Comparison of ENCODE assay signal across 29 cellular contexts in the genomic region with DNA sequence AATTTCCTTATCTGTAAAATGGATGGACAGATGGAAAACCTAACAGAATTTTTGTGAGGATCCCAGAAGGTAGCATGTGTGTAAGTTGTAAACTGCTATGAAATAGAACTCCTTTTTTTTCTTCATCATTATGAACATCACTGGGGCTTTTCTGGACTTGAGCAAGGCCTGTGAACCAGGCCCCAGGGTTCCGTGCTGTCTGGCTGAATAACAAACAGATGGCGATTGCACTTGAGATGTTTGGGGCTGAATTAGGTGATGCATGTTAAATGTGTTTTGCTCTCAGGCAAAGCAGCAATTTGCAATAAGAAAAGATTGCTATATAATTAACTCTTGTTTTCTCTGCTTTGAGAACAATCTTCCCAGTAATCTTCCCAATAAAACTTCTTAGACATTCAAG.
"Had no signal": no experiment of that assay in that cellular context is flagged by ENCODE, and none has a peak within 500 bp of the region (broad histone marks: within the 10 kb centered on the region; RNA-seq: fewer than 3 reads in every experiment).

No MANE protein-coding gene starts in this region.

- H3K4me3 ChIP-seq: coronary artery, esophagus squamous epithelium, lower lobe of right lung, right lobe of liver, smooth muscle cell, suprapubic skin, transverse colon, upper lobe of right lung, uterus had no signal

- H3K36me3 Mint-ChIP-seq: immature natural killer cell, natural killer cell had no signal

- H3K27me3 Mint-ChIP-seq: stimulated activated naive CD8-positive, alpha-beta T cell treated with anti-CD3 and anti-CD28 coated beads, Interleukin-15, amount 100 ng/mL, for 72 hours had no signal

- H3K27me3 ChIP-seq: esophagus squamous epithelium, neutrophil, right lobe of liver, suprapubic skin, transverse colon, upper lobe of right lung, uterus had no signal

- H3K9ac ChIP-seq: parathyroid adenoma had no signal

- H3K4me2 ChIP-seq: smooth muscle cell had no signal

- ATAC-seq: effector memory CD8-positive, alpha-beta T cell; left ventricle myocardium superior; lower lobe of right lung; natural killer cell; right lobe of liver; stimulated activated naive CD8-positive, alpha-beta T cell treated with anti-CD3 and anti-CD28 coated beads, Interleukin-15, amount 100 ng/mL, for 72 hours; upper lobe of right lung had no signal

- H3K4me3 Mint-ChIP-seq: effector memory CD8-positive, alpha-beta T cell; immature natural killer cell; natural killer cell; neural crest cell; stimulated activated naive CD8-positive, alpha-beta T cell treated with anti-CD3 and anti-CD28 coated beads, Interleukin-15, amount 100 ng/mL, for 72 hours had no signal

- FAIRE-seq: endometrium, frontal cortex, keratinocyte had no signal

- H3K27ac ChIP-seq: coronary artery, lower lobe of right lung, neutrophil, parathyroid adenoma, right lobe of liver, suprapubic skin, transverse colon, upper lobe of right lung, uterus had no signal

- H2AFZ ChIP-seq: parathyroid adenoma had no signal

- H3K9me3 Mint-ChIP-seq: effector memory CD8-positive, alpha-beta T cell; immature natural killer cell; natural killer cell; neural crest cell; stimulated activated naive CD8-positive, alpha-beta T cell treated with anti-CD3 and anti-CD28 coated beads, Interleukin-15, amount 100 ng/mL, for 72 hours had no signal

- DNase-seq: dermis blood vessel endothelial cell; effector memory CD8-positive, alpha-beta T cell; erythroblast; esophagus squamous epithelium; hypothalamus; immature natural killer cell; left ventricle myocardium superior; lower lobe of right lung; natural killer cell; right lobe of liver; stimulated activated CD4-positive, alpha-beta T cell treated with anti-CD3 and anti-CD28 coated beads, Interleukin-12 subunit alpha, Interleukin-12 subunit beta, amount 100 ng/mL, for 4 hours; stimulated activated CD4-positive, alpha-beta T cell treated with anti-CD3 and anti-CD28 coated beads, Interleukin-1b, Interleukin-23, amount 100 ng/mL, for 48 hours; stimulated activated CD4-positive, alpha-beta T cell treated with anti-CD3 and anti-CD28 coated beads, Interleukin-4, amount 100 ng/mL, for 1 hour; stimulated activated CD8-positive, alpha-beta memory T cell treated with anti-CD3 and anti-CD28 coated beads, Interleukin-4, amount 100 ng/mL, for 48 hours; stimulated activated naive CD4-positive, alpha-beta T cell; stimulated activated naive CD8-positive, alpha-beta T cell treated with anti-CD3 and anti-CD28 coated beads, Interleukin-15, amount 100 ng/mL, for 72 hours; transverse colon; upper lobe of right lung; uterus had no signal

- H3K4me1 ChIP-seq: parathyroid adenoma, right lobe of liver, uterus had no signal

- H3K9me3 ChIP-seq: esophagus squamous epithelium, lower lobe of right lung, neutrophil, right lobe of liver, suprapubic skin, transverse colon, upper lobe of right lung, uterus had no signal

- H3K79me2 ChIP-seq: parathyroid adenoma had no signal

- H3K36me3 ChIP-seq: esophagus squamous epithelium, lower lobe of right lung, neutrophil, right lobe of liver, suprapubic skin, transverse colon, upper lobe of right lung, uterus had no signal

- H3K4me1 Mint-ChIP-seq: immature natural killer cell; natural killer cell; stimulated activated naive CD8-positive, alpha-beta T cell treated with anti-CD3 and anti-CD28 coated beads, Interleukin-15, amount 100 ng/mL, for 72 hours had no signal

- H3K27ac Mint-ChIP-seq: immature natural killer cell, natural killer cell, progenitor cell of endocrine pancreas had no signal
